ENCODE assay signal across 29 cellular contexts in the genomic region with DNA sequence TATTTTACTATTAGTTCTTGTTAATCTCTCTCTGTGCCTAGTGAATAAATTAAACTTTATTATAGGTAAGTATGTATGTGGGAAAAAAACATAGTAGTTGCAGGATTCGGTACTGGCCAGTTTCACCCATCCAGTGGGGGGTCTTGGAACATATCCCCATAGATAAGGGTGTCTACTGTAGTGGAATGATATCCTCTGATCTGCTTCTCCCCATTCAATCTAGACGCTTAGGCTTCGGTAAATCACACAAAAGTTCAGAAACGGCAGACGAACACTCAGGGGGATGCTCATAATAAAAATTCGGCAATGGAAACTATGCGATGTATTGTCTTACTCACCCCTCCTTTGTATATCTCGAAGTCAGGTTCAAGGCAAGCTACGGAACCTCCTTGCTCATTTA.
"Had no signal": no experiment of that assay in that cellular context is flagged by ENCODE, and none has a peak within 500 bp of the region (broad histone marks: within the 10 kb centered on the region; RNA-seq: fewer than 3 reads in every experiment).

No MANE protein-coding gene starts in this region.

- H3K4me3 Mint-ChIP-seq: activated CD4-positive, alpha-beta memory T cell treated with anti-CD3 and anti-CD28 coated beads for 36 hours; activated CD4-positive, alpha-beta T cell treated with anti-CD3 and anti-CD28 coated beads, Interleukin-2, amount 10 ng/mL, durations not matched to agents 24 days and 14 days; activated naive CD4-positive, alpha-beta T cell treated with anti-CD3 and anti-CD28 coated beads for 36 hours; activated naive CD8-positive, alpha-beta T cell treated with anti-CD3 and anti-CD28 coated beads, Interleukin-2, amount 10 ng/mL, durations not matched to agents 7 days and 5 days; activated T-helper 1 cell treated with anti-CD3 and anti-CD28 coated beads, Interleukin-12 subunit alpha, Interleukin-12 subunit beta, Interleukin-2, Interleukin-4 antibody, amounts not matched to agents 30 ng/mL and 10 ng/mL and 1 ng/mL, durations not matched to agents 14 hours and 24 hours and 36 hours; natural killer cell; neural progenitor cell; T-helper 17 cell had no signal

- DNase-seq: activated CD4-positive, alpha-beta memory T cell treated with anti-CD3 and anti-CD28 coated beads for 36 hours; activated CD4-positive, alpha-beta T cell treated with anti-CD3 and anti-CD28 coated beads, Interleukin-2, amount 10 ng/mL, durations not matched to agents 24 days and 14 days; activated CD4-positive, CD25-positive, alpha-beta regulatory T cell treated with anti-CD3 and anti-CD28 coated beads, Interleukin-2, amount 50 U/mL, for 72 hours; activated CD8-positive, alpha-beta memory T cell treated with anti-CD3 and anti-CD28 coated beads, Interleukin-2, amount 50 U/mL, for 4 hours; activated effector memory CD4-positive, alpha-beta T cell treated with anti-CD3 and anti-CD28 coated beads, Interleukin-2, amount 50 U/mL, for 16 hours; activated naive CD4-positive, alpha-beta T cell treated with anti-CD3 and anti-CD28 coated beads for 36 hours; activated naive CD8-positive, alpha-beta T cell treated with anti-CD3 and anti-CD28 coated beads, Interleukin-2, amount 10 ng/mL, durations not matched to agents 7 days and 5 days; activated T-cell treated with anti-CD3 and anti-CD28 coated beads, Interleukin-2, amount 50 U/mL, for 1 hour; amniotic stem cell; central memory CD4-positive, alpha-beta T cell; foreskin melanocyte; left lung; lower lobe of right lung; mesendoderm; natural killer cell; posterior cingulate gyrus; right lobe of liver; stimulated activated CD4-positive, alpha-beta T cell treated with anti-CD3 and anti-CD28 coated beads, Interleukin-12 subunit alpha, Interleukin-12 subunit beta, amount 100 ng/mL, for 4 hours; stimulated activated CD4-positive, alpha-beta T cell treated with anti-CD3 and anti-CD28 coated beads, Interleukin-4, amount 100 ng/mL, for 1 hour; stimulated activated naive CD8-positive, alpha-beta T cell treated with anti-CD3 and anti-CD28 coated beads, Interleukin-15, Interleukin-2, amounts not matched to agents 100 U/mL and 50 U/mL, for 24 hours; T-helper 17 cell; T1000; testis; transverse colon had no signal

- H3K9me3 Mint-ChIP-seq: activated CD4-positive, alpha-beta memory T cell treated with anti-CD3 and anti-CD28 coated beads for 36 hours; activated CD4-positive, alpha-beta T cell treated with anti-CD3 and anti-CD28 coated beads, Interleukin-2, amount 10 ng/mL, durations not matched to agents 24 days and 14 days; activated naive CD4-positive, alpha-beta T cell treated with anti-CD3 and anti-CD28 coated beads for 36 hours; activated naive CD8-positive, alpha-beta T cell treated with anti-CD3 and anti-CD28 coated beads, Interleukin-2, amount 10 ng/mL, durations not matched to agents 7 days and 5 days; activated T-helper 1 cell treated with anti-CD3 and anti-CD28 coated beads, Interleukin-12 subunit alpha, Interleukin-12 subunit beta, Interleukin-2, Interleukin-4 antibody, amounts not matched to agents 30 ng/mL and 10 ng/mL and 1 ng/mL, durations not matched to agents 14 hours and 24 hours and 36 hours; natural killer cell had no signal

- H3K9me3 ChIP-seq: left lung, lower lobe of right lung, right lobe of liver, testis, transverse colon had no signal

- H3K4me1 Mint-ChIP-seq: activated CD4-positive, alpha-beta T cell treated with anti-CD3 and anti-CD28 coated beads, Interleukin-2, amount 10 ng/mL, durations not matched to agents 24 days and 14 days; activated naive CD8-positive, alpha-beta T cell treated with anti-CD3 and anti-CD28 coated beads, Interleukin-2, amount 10 ng/mL, durations not matched to agents 7 days and 5 days; natural killer cell; neural progenitor cell; T-helper 17 cell had no signal

- H3K36me3 ChIP-seq: left lung, lower lobe of right lung, neural progenitor cell, right lobe of liver, transverse colon had no signal

- H3K4me2 ChIP-seq: neural progenitor cell had no signal

- H3K4me3 ChIP-seq: left lung, lower lobe of right lung, neural progenitor cell, right lobe of liver, skin epidermis, testis, transverse colon had no signal

- H3K27me3 ChIP-seq: neural progenitor cell, right lobe of liver, testis, transverse colon had no signal

- H3K4me1 ChIP-seq: left lung, lower lobe of right lung, neural progenitor cell, right lobe of liver, testis, transverse colon had no signal

- H3K9ac ChIP-seq: neural progenitor cell had no signal

- H3K36me3 Mint-ChIP-seq: activated CD4-positive, alpha-beta memory T cell treated with anti-CD3 and anti-CD28 coated beads for 36 hours; activated naive CD8-positive, alpha-beta T cell treated with anti-CD3 and anti-CD28 coated beads, Interleukin-2, amount 10 ng/mL, durations not matched to agents 7 days and 5 days; natural killer cell; neural progenitor cell had no signal

- ATAC-seq: left lung; lower lobe of right lung; natural killer cell; right lobe of liver; stimulated activated naive CD8-positive, alpha-beta T cell treated with anti-CD3 and anti-CD28 coated beads, Interleukin-15, Interleukin-2, amounts not matched to agents 100 U/mL and 50 U/mL, for 24 hours; T-helper 17 cell had no signal

- H3K27ac ChIP-seq: left lung, lower lobe of right lung, neural progenitor cell, right lobe of liver, skin epidermis, testis, transverse colon had no signal

- H3K27ac Mint-ChIP-seq: activated CD4-positive, alpha-beta memory T cell treated with anti-CD3 and anti-CD28 coated beads for 36 hours; activated CD4-positive, alpha-beta T cell treated with anti-CD3 and anti-CD28 coated beads, Interleukin-2, amount 10 ng/mL, durations not matched to agents 24 days and 14 days; activated naive CD4-positive, alpha-beta T cell treated with anti-CD3 and anti-CD28 coated beads for 36 hours; activated naive CD8-positive, alpha-beta T cell treated with anti-CD3 and anti-CD28 coated beads, Interleukin-2, amount 10 ng/mL, durations not matched to agents 7 days and 5 days; activated T-helper 1 cell treated with anti-CD3 and anti-CD28 coated beads, Interleukin-12 subunit alpha, Interleukin-12 subunit beta, Interleukin-2, Interleukin-4 antibody, amounts not matched to agents 30 ng/mL and 10 ng/mL and 1 ng/mL, durations not matched to agents 14 hours and 24 hours and 36 hours; natural killer cell; neural progenitor cell; T-helper 17 cell had no signal

- H2AFZ ChIP-seq: neural progenitor cell had no signal

- FAIRE-seq: endothelial cell of umbilical vein, urothelium cell line had no signal
